Comparison of ENCODE assay signal across 8 cellular contexts in genomic region chr1:156497078-156497742, GRCh38. TPM values are rescaled to one million over a fixed set of nuclear protein-coding genes. Genes with fewer than 3 reads are reported as not detected.
DNase-seq lines count a peak whose midpoint lies in the region; ATAC-seq and TF ChIP-seq lines count a peak whose summit lies in the region.

No MANE protein-coding gene starts in this region.

- H3K9ac ChIP-seq in HCT116 (ENCODE audit: low read length) (0 out of 2 replicates have a peak overlapping the region, but pooled peaks have one; percentile 16), stomach smooth muscle (ENCODE audit: low read length in 2 of 2) (peak overlapping the region; percentile 55 to 97)

- CTCF ChIA-PET in HCT116 (lab: Charles Lee) = interaction anchor here (1.2 kb wide), 1 partner anchor 17 kb away, joined by 5 read pairs; no protein-coding TSS in a partner anchor

- H3K27me3 ChIP-seq in HCT116 (ENCODE audit: insufficient read depth, low read length) = no peaks in the 10 kb centered on the region
- no peaks in the 10 kb centered on the region for H3K27me3 ChIP-seq in stomach smooth muscle (ENCODE audit: control insufficient read depth in 1 of 2, insufficient read depth in 2 of 2, low read length in 2 of 2)
- no peaks in the 10 kb centered on the region for H3K27me3 ChIP-seq in MG63

- peaks cover 75% of the 10 kb centered on the region for H3K4me1 Mint-ChIP-seq in activated T-cell treated with anti-CD3 and anti-CD28 coated beads, Interleukin-2, amount 50 U/mL, for 72 hours (ENCODE audit: low read depth)

- H3K9me3 Mint-ChIP-seq in activated T-cell treated with anti-CD3 and anti-CD28 coated beads, Interleukin-2, amount 50 U/mL, for 72 hours = no peaks in the 10 kb centered on the region

- DNase-seq in HCT116 (ENCODE audit: low read depth, low spot score) (no peak), left colon (peak; percentile 61 to 80), middle frontal gyrus (ENCODE audit: extremely low spot score, low spot score) (no peak), MG63 (no peak)
- no peak for DNase-seq in activated T-cell treated with anti-CD3 and anti-CD28 coated beads, Interleukin-2, amount 50 U/mL, for 72 hours

- no peak for TF ChIP-seq CTCF in HCT116 (IDR thresholded peaks at IDR 0.05 in 2 of 3, conservative IDR thresholded peaks at IDR 0.05 in 1 of 3; ENCODE audit: borderline replicate concordance in 1 of 3, insufficient read depth in 1 of 3, low read depth in 2 of 3, low read length in 2 of 3)

- no peaks in the 10 kb centered on the region; the same call in 1 of the 2 replicates for H4K20me1 ChIP-seq in HCT116 (ENCODE audit: insufficient read depth)

- no peak for ATAC-seq in HCT116
- ATAC-seq in activated T-cell treated with anti-CD3 and anti-CD28 coated beads, Interleukin-2, amount 50 U/mL, for 72 hours (replicated peaks in 1 of 2) = no peak
- ATAC-seq in left colon = peak; percentile 20
- no peak for ATAC-seq in GM18517 (IDR thresholded peaks at IDR 0.05; ENCODE audit: unreplicated experiment)
- no peak for ATAC-seq in HG02759 (IDR thresholded peaks at IDR 0.05; ENCODE audit: unreplicated experiment)

- no peak for TF ChIP-seq POLR2A in HCT116 (IDR thresholded peaks at IDR 0.05; ENCODE audit: borderline replicate concordance, extremely low read depth, insufficient read depth, insufficient read length)

- H3K9me3 ChIP-seq in HCT116 (ENCODE audit: control insufficient read depth in 1 of 2, insufficient read depth in 1 of 2, low read depth in 1 of 2, low read length in 2 of 2) (no peaks in the 10 kb centered on the region), stomach smooth muscle (ENCODE audit: control insufficient read depth in 2 of 2, low read length in 2 of 2) (no peaks in the 10 kb centered on the region), MG63 (no peaks in the 10 kb centered on the region)

- H3K4me3 ChIP-seq in HCT116 (replicated peaks in 1 of 2; ENCODE audit: low read depth in 1 of 2, low read length in 2 of 2) (no peak overlapping the region), stomach smooth muscle (ENCODE audit: low read length in 2 of 2) (peak overlapping the region; percentile 88 to 97), MG63 (no peak overlapping the region; the same call in 1 of the 2 replicates)

- H3K36me3 ChIP-seq in HCT116 (ENCODE audit: control insufficient read depth in 1 of 2, insufficient read depth in 2 of 2, low read length in 2 of 2) = no peaks in the 10 kb centered on the region
- peaks cover 0 to 5% of the 10 kb centered on the region in 2 donors for H3K36me3 ChIP-seq in stomach smooth muscle (ENCODE audit: control insufficient read depth in 2 of 2, insufficient read depth in 2 of 2, low read length in 2 of 2)
- peaks cover 29% of the 10 kb centered on the region for H3K36me3 ChIP-seq in MG63

- POLR2A ChIA-PET in HCT116 (lab: Charles Lee) = interaction anchor here (0.6 kb wide), 1 partner anchor 231 kb away, joined by 4 read pairs; the partner anchor contains the start of gene METTL25B

- intact Hi-C loops in HCT116 (cut with micrococcal nuclease) (no loop called here), left colon (cut with DNase I, micrococcal nuclease) (no loop called here)

- no peak overlapping the region for H3K27ac ChIP-seq in HCT116 (ENCODE audit: low read depth, low read length)
- H3K27ac ChIP-seq in stomach smooth muscle (ENCODE audit: low read length) = peak overlapping the region; percentile 80

- no peak for TF ChIP-seq RAD21 in HCT116 (IDR thresholded peaks at IDR 0.05; ENCODE audit: low read depth)

- no peaks in the 10 kb centered on the region for H3K27me3 Mint-ChIP-seq in activated T-cell treated with anti-CD3 and anti-CD28 coated beads, Interleukin-2, amount 50 U/mL, for 72 hours (ENCODE audit: low read depth)

- RAD21 ChIA-PET in HCT116 (lab: Charles Lee; ENCODE audit: low non-redundant PET in 1 of 2, low total read pairs in 2 of 2, uncharacterized antibody in 2 of 2, unreplicated experiment in 2 of 2) = interaction anchor here in 1 of 2 experiments (0.7 kb wide), 1 partner anchor 20 kb away, joined by 3 read pairs; no protein-coding TSS in a partner anchor

- no TSS peak for BruUV-seq in HCT116 (replicated peaks; lab: Mats Ljungman, UMichigan)

- peaks cover 82% of the 10 kb centered on the region for H3K79me2 ChIP-seq in HCT116 (ENCODE audit: insufficient read depth, low read length)

- H3K4me2 ChIP-seq in HCT116 (ENCODE audit: low read length) = peak overlapping the region; percentile 34

- no peak overlapping the region for H2AFZ ChIP-seq in HCT116 (ENCODE audit: low read depth, low read length, poor library complexity, severe bottlenecking)

- peaks cover 8% of the 10 kb centered on the region in 2 donors for H3K36me3 Mint-ChIP-seq in activated T-cell treated with anti-CD3 and anti-CD28 coated beads, Interleukin-2, amount 50 U/mL, for 72 hours (ENCODE audit: insufficient read depth in 2 of 2)

- peak overlapping the region; percentile 80 to 91 for H3K4me3 Mint-ChIP-seq in activated T-cell treated with anti-CD3 and anti-CD28 coated beads, Interleukin-2, amount 50 U/mL, for 72 hours

- no peak overlapping the region for H3K27ac Mint-ChIP-seq in activated T-cell treated with anti-CD3 and anti-CD28 coated beads, Interleukin-2, amount 50 U/mL, for 72 hours

- H3K9me2 ChIP-seq in HCT116 (ENCODE audit: insufficient read depth) = no peaks in the 10 kb centered on the region

- H3K4me1 ChIP-seq in HCT116 (ENCODE audit: control insufficient read depth in 1 of 2, insufficient read depth in 2 of 2, low read length in 2 of 2) (peaks cover 26 to 70% of the 10 kb centered on the region in 2 experiments), stomach smooth muscle (ENCODE audit: control insufficient read depth, insufficient read depth, low read length) (peaks cover 78% of the 10 kb centered on the region)

TF ChIP-seq in HCT116, 20 proteins besides CTCF, POLR2A, EP300 and RAD21:
- TF ChIP-seq EGR1 (IDR thresholded peaks at IDR 0.05; ENCODE audit: low read depth) (no peak), EZH2phosphoT487 (IDR thresholded peaks at IDR 0.05; ENCODE audit: borderline replicate concordance) (no peak), ZFX (IDR thresholded peaks at IDR 0.05) (no peak), EZH2 (IDR thresholded peaks at IDR 0.05) (no peak), YY1 (IDR thresholded peaks at IDR 0.05; ENCODE audit: extremely low read depth, insufficient replicate concordance, low read depth, low read length) (no peak), SRF (IDR thresholded peaks at IDR 0.05; ENCODE audit: low read depth) (no peak), FOSL1 (IDR thresholded peaks at IDR 0.05; ENCODE audit: low read depth) (no peak), TCF7L2 (IDR thresholded peaks at IDR 0.05; ENCODE audit: borderline replicate concordance, extremely low read depth, insufficient read depth, insufficient read length) (no peak), ZNF274 (IDR thresholded peaks at IDR 0.05; ENCODE audit: low read depth, low read length) (no peak), ATF3 (IDR thresholded peaks at IDR 0.05) (no peak), CBX3 (IDR thresholded peaks at IDR 0.05; ENCODE audit: low read depth) (no peak), SIN3A (IDR thresholded peaks at IDR 0.05; ENCODE audit: low read depth) (no peak)
- TF ChIP-seq, protein P1, sequence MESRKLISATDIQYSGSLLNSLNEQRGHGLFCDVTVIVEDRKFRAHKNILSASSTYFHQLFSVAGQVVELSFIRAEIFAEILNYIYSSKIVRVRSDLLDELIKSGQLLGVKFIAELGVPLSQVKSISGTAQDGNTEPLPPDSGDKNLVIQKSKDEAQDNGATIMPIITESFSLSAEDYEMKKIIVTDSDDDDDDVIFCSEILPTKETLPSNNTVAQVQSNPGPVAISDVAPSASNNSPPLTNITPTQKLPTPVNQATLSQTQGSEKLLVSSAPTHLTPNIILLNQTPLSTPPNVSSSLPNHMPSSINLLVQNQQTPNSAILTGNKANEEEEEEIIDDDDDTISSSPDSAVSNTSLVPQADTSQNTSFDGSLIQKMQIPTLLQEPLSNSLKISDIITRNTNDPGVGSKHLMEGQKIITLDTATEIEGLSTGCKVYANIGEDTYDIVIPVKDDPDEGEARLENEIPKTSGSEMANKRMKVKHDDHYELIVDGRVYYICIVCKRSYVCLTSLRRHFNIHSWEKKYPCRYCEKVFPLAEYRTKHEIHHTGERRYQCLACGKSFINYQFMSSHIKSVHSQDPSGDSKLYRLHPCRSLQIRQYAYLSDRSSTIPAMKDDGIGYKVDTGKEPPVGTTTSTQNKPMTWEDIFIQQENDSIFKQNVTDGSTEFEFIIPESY (IDR thresholded peaks at IDR 0.05; ENCODE audit: extremely low read depth, insufficient replicate concordance, low read length) = no peak

RNA-seq across cellular contexts. Expression of gene MEF2D, which starts 3.4 kb away (rescaled TPM):
- total RNA-seq in HCT116 (2021; ENCODE audit: unreplicated experiment) (44.2 TPM), left colon (10 to 100 TPM; 45.9 to 66.4 TPM)
- 39.9 and 55.3 TPM in 2 replicates for polyA plus RNA-seq in HCT116 (2012)
- 10 to 100 TPM; 73.3 to 86.8 TPM for total RNA-seq in activated T-cell treated with anti-CD3 and anti-CD28 coated beads, Interleukin-2, amount 50 U/mL, for 72 hours
- total RNA-seq in MG63 (2014; rRNA removed; shearing (Covaris generic); ENCODE audit: low replicate concordance) = 3.4 and 11.7 TPM in 2 replicates

Comparison
In these comparisons a context has a peak if more than half of its experiments do, and no peak if none do; other contexts are left out.
1. DNase-seq: peak in left colon (2 of 2); none in HCT116 (single experiment), activated T-cell treated with anti-CD3 and anti-CD28 coated beads, Interleukin-2, amount 50 U/mL, for 72 hours (0 of 2), middle frontal gyrus (single experiment) and MG63 (single experiment).
2. H3K4me3 ChIP-seq: peak in stomach smooth muscle (2 of 2); none in HCT116 (0 of 2) and MG63 (single experiment).